8 cellular contexts compared by ENCODE assay signal in the genomic region with DNA sequence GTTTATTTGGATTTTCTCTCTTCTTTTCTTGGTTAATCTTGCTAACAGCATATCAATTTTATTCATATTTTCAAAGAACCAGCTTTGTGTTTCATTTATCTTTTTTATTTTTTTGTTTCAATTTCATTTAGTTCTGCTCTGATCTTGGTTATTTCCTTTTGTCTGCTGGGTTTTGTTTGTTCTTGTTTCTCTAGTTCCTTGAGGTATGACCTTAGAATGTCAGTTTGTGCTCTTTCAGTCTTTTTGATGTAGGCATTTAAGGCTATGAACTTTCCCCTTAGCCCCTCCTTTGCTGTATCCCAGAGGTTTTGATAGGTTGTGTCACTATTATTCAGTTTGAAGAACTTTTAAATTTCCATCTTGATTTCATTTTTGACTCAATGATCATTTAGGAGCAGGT. TPM values are rescaled to one million over a fixed set of nuclear protein-coding genes. Genes with fewer than 3 reads are reported as not detected.
A peak's percentile ranks its signal among the peaks of the same experiment; 100 is the strongest.
DNase-seq lines count a peak whose midpoint lies in the region; ATAC-seq lines count a peak whose summit lies in the region.
"Not testable (repeated sequence)": the region's sequence is repeated elsewhere in the genome, so short reads cannot be mapped to it uniquely, and the experiment has no call there.

No MANE protein-coding gene starts in this region.

- H3K27me3 Mint-ChIP-seq in CD8-positive, alpha-beta memory T cell; T-helper 1 cell treated with Interleukin-12 subunit alpha and Interleukin-12 subunit beta and Interleukin-4 antibody, amounts not matched to agents 30 μg/mL and 1 μg/mL, for 36 hours (ENCODE audit: low read depth); activated CD4-positive, alpha-beta memory T cell treated with anti-CD3 and anti-CD28 coated beads for 36 hours; activated T-helper 1 cell treated with anti-CD3 and anti-CD28 coated beads, Interleukin-12 subunit alpha, Interleukin-12 subunit beta, Interleukin-2, Interleukin-4 antibody, amounts not matched to agents 30 ng/mL and 10 ng/mL and 1 ng/mL, durations not matched to agents 14 hours and 24 hours and 36 hours (ENCODE audit: insufficient read depth); activated naive CD8-positive, alpha-beta T cell treated with anti-CD3 and anti-CD28 coated beads, Interleukin-2, amount 10 ng/mL, durations not matched to agents 7 days and 5 days; immature natural killer cell (ENCODE audit: low read depth in 3 of 3); natural killer cell treated with Interleukin-12 subunit alpha and Interleukin-12 subunit beta and Interleukin-15 and Interleukin-18, amount 100 ng/mL, for 72 hours; stimulated activated naive CD8-positive, alpha-beta T cell treated with anti-CD3 and anti-CD28 coated beads, Interleukin-15, Interleukin-2, amounts not matched to agents 100 ng/mL and 50 ng/mL, for 24 hours: not testable (repeated sequence)

- intact Hi-C loops in activated CD4-positive, alpha-beta memory T cell treated with anti-CD3 and anti-CD28 coated beads for 36 hours (cut with micrococcal nuclease): not testable (repeated sequence)
- intact Hi-C loops in activated T-helper 1 cell treated with anti-CD3 and anti-CD28 coated beads, Interleukin-12 subunit alpha, Interleukin-12 subunit beta, Interleukin-2, Interleukin-4 antibody, amounts not matched to agents 30 ng/mL and 10 ng/mL and 1 ng/mL, durations not matched to agents 14 hours and 24 hours and 36 hours (cut with micrococcal nuclease): loop anchor here (2.0 kb wide), 1 partner anchor 14 kb away; no protein-coding TSS in a partner anchor

- ATAC-seq in activated naive CD8-positive, alpha-beta T cell treated with anti-CD3 and anti-CD28 coated beads, Interleukin-2, amount 10 ng/mL, durations not matched to agents 7 days and 5 days (ENCODE audit: low read depth); natural killer cell treated with Interleukin-12 subunit alpha and Interleukin-12 subunit beta and Interleukin-15 and Interleukin-18, amount 100 ng/mL, for 72 hours: not testable (repeated sequence)

- POLR2A ChIA-PET in CD8-positive, alpha-beta memory T cell (lab: Charles Lee): interaction anchor here (1.9 kb wide), 1 partner anchor 124 kb away, joined by 12 read pairs; a partner anchor contains a TSS
- POLR2A ChIA-PET in activated CD4-positive, alpha-beta memory T cell treated with anti-CD3 and anti-CD28 coated beads for 36 hours (lab: Charles Lee): interaction anchor here (1.4 kb wide), 1 partner anchor 125 kb away, joined by 4 read pairs; no protein-coding TSS in a partner anchor
- POLR2A ChIA-PET in activated naive CD8-positive, alpha-beta T cell treated with anti-CD3 and anti-CD28 coated beads, Interleukin-2, amount 10 ng/mL, durations not matched to agents 7 days and 5 days (lab: Charles Lee): interaction anchor here (1.0 to 1.9 kb wide), 5 partner anchors 16 to 123 kb away, joined by 3 to 8 read pairs (median 3); a partner anchor contains a TSS

- H3K4me1 Mint-ChIP-seq in CD8-positive, alpha-beta memory T cell: peaks cover 21 to 27% (median 26%) of the 10 kb centered on the region in 3 donors
- H3K4me1 Mint-ChIP-seq in T-helper 1 cell treated with Interleukin-12 subunit alpha and Interleukin-12 subunit beta and Interleukin-4 antibody, amounts not matched to agents 30 μg/mL and 1 μg/mL, for 36 hours (ENCODE audit: low read depth): peaks cover 24% of the 10 kb centered on the region
- peaks cover 19% of the 10 kb centered on the region for H3K4me1 Mint-ChIP-seq in activated CD4-positive, alpha-beta memory T cell treated with anti-CD3 and anti-CD28 coated beads for 36 hours (ENCODE audit: low read depth)
- H3K4me1 Mint-ChIP-seq in activated T-helper 1 cell treated with anti-CD3 and anti-CD28 coated beads, Interleukin-12 subunit alpha, Interleukin-12 subunit beta, Interleukin-2, Interleukin-4 antibody, amounts not matched to agents 30 ng/mL and 10 ng/mL and 1 ng/mL, durations not matched to agents 14 hours and 24 hours and 36 hours (ENCODE audit: low read depth): peaks cover 26% of the 10 kb centered on the region
- peaks cover 22% of the 10 kb centered on the region for H3K4me1 Mint-ChIP-seq in activated naive CD8-positive, alpha-beta T cell treated with anti-CD3 and anti-CD28 coated beads, Interleukin-2, amount 10 ng/mL, durations not matched to agents 7 days and 5 days
- H3K4me1 Mint-ChIP-seq in immature natural killer cell: peaks cover 15 to 24% of the 10 kb centered on the region in 2 donors
- H3K4me1 Mint-ChIP-seq in natural killer cell treated with Interleukin-12 subunit alpha and Interleukin-12 subunit beta and Interleukin-15 and Interleukin-18, amount 100 ng/mL, for 72 hours (ENCODE audit: low read depth in 2 of 2): peaks cover 17 to 20% of the 10 kb centered on the region in 2 donors
- peaks cover 25% of the 10 kb centered on the region for H3K4me1 Mint-ChIP-seq in stimulated activated naive CD8-positive, alpha-beta T cell treated with anti-CD3 and anti-CD28 coated beads, Interleukin-15, Interleukin-2, amounts not matched to agents 100 ng/mL and 50 ng/mL, for 24 hours (ENCODE audit: low read depth)

- peak overlapping the region; percentile 54 for H3K4me3 ChIP-seq in CD8-positive, alpha-beta memory T cell (ENCODE audit: low read length)

- peak overlapping the region; percentile 1 to 98 (median 95) for H3K27ac Mint-ChIP-seq in CD8-positive, alpha-beta memory T cell
- H3K27ac Mint-ChIP-seq in T-helper 1 cell treated with Interleukin-12 subunit alpha and Interleukin-12 subunit beta and Interleukin-4 antibody, amounts not matched to agents 30 μg/mL and 1 μg/mL, for 36 hours: peak overlapping the region; percentile 82
- H3K27ac Mint-ChIP-seq in activated CD4-positive, alpha-beta memory T cell treated with anti-CD3 and anti-CD28 coated beads for 36 hours: peak overlapping the region; percentile 85
- peak overlapping the region; percentile 19 for H3K27ac Mint-ChIP-seq in activated T-helper 1 cell treated with anti-CD3 and anti-CD28 coated beads, Interleukin-12 subunit alpha, Interleukin-12 subunit beta, Interleukin-2, Interleukin-4 antibody, amounts not matched to agents 30 ng/mL and 10 ng/mL and 1 ng/mL, durations not matched to agents 14 hours and 24 hours and 36 hours
- peak overlapping the region; percentile 67 for H3K27ac Mint-ChIP-seq in activated naive CD8-positive, alpha-beta T cell treated with anti-CD3 and anti-CD28 coated beads, Interleukin-2, amount 10 ng/mL, durations not matched to agents 7 days and 5 days
- peak overlapping the region; percentile 79 to 96 (median 93) for H3K27ac Mint-ChIP-seq in immature natural killer cell
- peak overlapping the region; percentile 14 to 47 for H3K27ac Mint-ChIP-seq in natural killer cell treated with Interleukin-12 subunit alpha and Interleukin-12 subunit beta and Interleukin-15 and Interleukin-18, amount 100 ng/mL, for 72 hours
- H3K27ac Mint-ChIP-seq in stimulated activated naive CD8-positive, alpha-beta T cell treated with anti-CD3 and anti-CD28 coated beads, Interleukin-15, Interleukin-2, amounts not matched to agents 100 ng/mL and 50 ng/mL, for 24 hours: peak overlapping the region; percentile 86

- H3K9me3 ChIP-seq in CD8-positive, alpha-beta memory T cell (ENCODE audit: low read length): not testable (repeated sequence)

- not testable (repeated sequence) for H3K4me1 ChIP-seq in CD8-positive, alpha-beta memory T cell (ENCODE audit: insufficient read depth, low read length)

- not testable (repeated sequence) for H3K9me3 Mint-ChIP-seq in CD8-positive, alpha-beta memory T cell; natural killer cell treated with Interleukin-12 subunit alpha and Interleukin-12 subunit beta and Interleukin-15 and Interleukin-18, amount 100 ng/mL, for 72 hours; stimulated activated naive CD8-positive, alpha-beta T cell treated with anti-CD3 and anti-CD28 coated beads, Interleukin-15, Interleukin-2, amounts not matched to agents 100 ng/mL and 50 ng/mL, for 24 hours
- H3K9me3 Mint-ChIP-seq in T-helper 1 cell treated with Interleukin-12 subunit alpha and Interleukin-12 subunit beta and Interleukin-4 antibody, amounts not matched to agents 30 μg/mL and 1 μg/mL, for 36 hours: peaks cover 26% of the 10 kb centered on the region
- peaks cover 18% of the 10 kb centered on the region for H3K9me3 Mint-ChIP-seq in activated CD4-positive, alpha-beta memory T cell treated with anti-CD3 and anti-CD28 coated beads for 36 hours
- H3K9me3 Mint-ChIP-seq in activated T-helper 1 cell treated with anti-CD3 and anti-CD28 coated beads, Interleukin-12 subunit alpha, Interleukin-12 subunit beta, Interleukin-2, Interleukin-4 antibody, amounts not matched to agents 30 ng/mL and 10 ng/mL and 1 ng/mL, durations not matched to agents 14 hours and 24 hours and 36 hours: peaks cover 28% of the 10 kb centered on the region
- H3K9me3 Mint-ChIP-seq in activated naive CD8-positive, alpha-beta T cell treated with anti-CD3 and anti-CD28 coated beads, Interleukin-2, amount 10 ng/mL, durations not matched to agents 7 days and 5 days: peaks cover 13% of the 10 kb centered on the region
- peaks cover 0 to 11% (median 2%) of the 10 kb centered on the region in 6 donors for H3K9me3 Mint-ChIP-seq in immature natural killer cell

- H3K27me3 ChIP-seq in CD8-positive, alpha-beta memory T cell (ENCODE audit: insufficient read depth, low read length, poor library complexity, severe bottlenecking): not testable (repeated sequence)

- not testable (repeated sequence) for H3K36me3 ChIP-seq in CD8-positive, alpha-beta memory T cell (ENCODE audit: insufficient read depth, low read length)

- peak overlapping the region; percentile 86 to 98 (median 97) for H3K4me3 Mint-ChIP-seq in CD8-positive, alpha-beta memory T cell
- peak overlapping the region; percentile 93 for H3K4me3 Mint-ChIP-seq in T-helper 1 cell treated with Interleukin-12 subunit alpha and Interleukin-12 subunit beta and Interleukin-4 antibody, amounts not matched to agents 30 μg/mL and 1 μg/mL, for 36 hours
- peak overlapping the region; percentile 91 for H3K4me3 Mint-ChIP-seq in activated CD4-positive, alpha-beta memory T cell treated with anti-CD3 and anti-CD28 coated beads for 36 hours
- peak overlapping the region; percentile 93 for H3K4me3 Mint-ChIP-seq in activated T-helper 1 cell treated with anti-CD3 and anti-CD28 coated beads, Interleukin-12 subunit alpha, Interleukin-12 subunit beta, Interleukin-2, Interleukin-4 antibody, amounts not matched to agents 30 ng/mL and 10 ng/mL and 1 ng/mL, durations not matched to agents 14 hours and 24 hours and 36 hours
- peak overlapping the region; percentile 90 for H3K4me3 Mint-ChIP-seq in activated naive CD8-positive, alpha-beta T cell treated with anti-CD3 and anti-CD28 coated beads, Interleukin-2, amount 10 ng/mL, durations not matched to agents 7 days and 5 days
- H3K4me3 Mint-ChIP-seq in immature natural killer cell: peak overlapping the region; percentile 93 to 98 (median 96)
- H3K4me3 Mint-ChIP-seq in natural killer cell treated with Interleukin-12 subunit alpha and Interleukin-12 subunit beta and Interleukin-15 and Interleukin-18, amount 100 ng/mL, for 72 hours: peak overlapping the region; percentile 91
- peak overlapping the region; percentile 91 for H3K4me3 Mint-ChIP-seq in stimulated activated naive CD8-positive, alpha-beta T cell treated with anti-CD3 and anti-CD28 coated beads, Interleukin-15, Interleukin-2, amounts not matched to agents 100 ng/mL and 50 ng/mL, for 24 hours

- peaks cover 4 to 11% (median 8%) of the 10 kb centered on the region in 3 donors for H3K36me3 Mint-ChIP-seq in CD8-positive, alpha-beta memory T cell
- H3K36me3 Mint-ChIP-seq in T-helper 1 cell treated with Interleukin-12 subunit alpha and Interleukin-12 subunit beta and Interleukin-4 antibody, amounts not matched to agents 30 μg/mL and 1 μg/mL, for 36 hours (ENCODE audit: low read depth): peaks cover 38% of the 10 kb centered on the region
- not testable (repeated sequence) for H3K36me3 Mint-ChIP-seq in activated CD4-positive, alpha-beta memory T cell treated with anti-CD3 and anti-CD28 coated beads for 36 hours; stimulated activated naive CD8-positive, alpha-beta T cell treated with anti-CD3 and anti-CD28 coated beads, Interleukin-15, Interleukin-2, amounts not matched to agents 100 ng/mL and 50 ng/mL, for 24 hours (ENCODE audit: low read depth)
- peaks cover 27% of the 10 kb centered on the region for H3K36me3 Mint-ChIP-seq in activated T-helper 1 cell treated with anti-CD3 and anti-CD28 coated beads, Interleukin-12 subunit alpha, Interleukin-12 subunit beta, Interleukin-2, Interleukin-4 antibody, amounts not matched to agents 30 ng/mL and 10 ng/mL and 1 ng/mL, durations not matched to agents 14 hours and 24 hours and 36 hours (ENCODE audit: low read depth)
- H3K36me3 Mint-ChIP-seq in activated naive CD8-positive, alpha-beta T cell treated with anti-CD3 and anti-CD28 coated beads, Interleukin-2, amount 10 ng/mL, durations not matched to agents 7 days and 5 days: peaks cover 38% of the 10 kb centered on the region
- H3K36me3 Mint-ChIP-seq in immature natural killer cell: peaks cover 0 to 13% (median 7%) of the 10 kb centered on the region in 3 donors
- peaks cover 12% of the 10 kb centered on the region for H3K36me3 Mint-ChIP-seq in natural killer cell treated with Interleukin-12 subunit alpha and Interleukin-12 subunit beta and Interleukin-15 and Interleukin-18, amount 100 ng/mL, for 72 hours

- peak in 2 of 5 donors; percentile 14 to 68 for DNase-seq in CD8-positive, alpha-beta memory T cell
- not testable (repeated sequence) for DNase-seq in activated CD4-positive, alpha-beta memory T cell treated with anti-CD3 and anti-CD28 coated beads for 36 hours; activated T-helper 1 cell treated with anti-CD3 and anti-CD28 coated beads, Interleukin-12 subunit alpha, Interleukin-12 subunit beta, Interleukin-2, Interleukin-4 antibody, amounts not matched to agents 30 ng/mL and 10 ng/mL and 1 ng/mL, durations not matched to agents 14 hours and 24 hours and 36 hours (ENCODE audit: low spot score); activated naive CD8-positive, alpha-beta T cell treated with anti-CD3 and anti-CD28 coated beads, Interleukin-2, amount 10 ng/mL, durations not matched to agents 7 days and 5 days; immature natural killer cell; natural killer cell treated with Interleukin-12 subunit alpha and Interleukin-12 subunit beta and Interleukin-15 and Interleukin-18, amount 100 ng/mL, for 72 hours (ENCODE audit: low spot score)

- not testable (repeated sequence) for H3K27ac ChIP-seq in CD8-positive, alpha-beta memory T cell (ENCODE audit: low read depth, low read length)

- CTCF ChIA-PET in CD8-positive, alpha-beta memory T cell (lab: Charles Lee): interaction anchor here (1.1 kb wide), 1 partner anchor 135 kb away, joined by 3 read pairs; no protein-coding TSS in a partner anchor
- CTCF ChIA-PET in activated CD4-positive, alpha-beta memory T cell treated with anti-CD3 and anti-CD28 coated beads for 36 hours (lab: Charles Lee): interaction anchor here (1.0 to 1.5 kb wide), 4 partner anchors 16 to 87 kb away, joined by 3 to 4 read pairs (median 3); no protein-coding TSS in a partner anchor

RNA-seq across cellular contexts. Expression of a gene that starts 42.4 kb away (rescaled TPM):
- 10 to 100 TPM in 1 of 2 experiments, 1 to 10 TPM in 1; 9.8 to 10.3 TPM for total RNA-seq in CD8-positive, alpha-beta memory T cell
- 8.2 TPM for polyA plus RNA-seq in CD8-positive, alpha-beta memory T cell
- 10 to 100 TPM; 27.3 to 27.5 TPM for total RNA-seq in activated CD4-positive, alpha-beta memory T cell treated with anti-CD3 and anti-CD28 coated beads for 36 hours
- total RNA-seq in activated T-helper 1 cell treated with anti-CD3 and anti-CD28 coated beads, Interleukin-12 subunit alpha, Interleukin-12 subunit beta, Interleukin-2, Interleukin-4 antibody, amounts not matched to agents 30 ng/mL and 10 ng/mL and 1 ng/mL, durations not matched to agents 14 hours and 24 hours and 36 hours: 11.5 and 13.1 TPM in 2 replicates
- 10 to 100 TPM; 29.7 to 34.8 TPM for total RNA-seq in activated naive CD8-positive, alpha-beta T cell treated with anti-CD3 and anti-CD28 coated beads, Interleukin-2, amount 10 ng/mL, durations not matched to agents 7 days and 5 days
- 10 to 100 TPM; 21.1 to 43.4 (median 30.0) TPM for polyA plus RNA-seq in immature natural killer cell
- 10 to 100 TPM; 26.5 to 39.1 TPM for total RNA-seq in natural killer cell treated with Interleukin-12 subunit alpha and Interleukin-12 subunit beta and Interleukin-15 and Interleukin-18, amount 100 ng/mL, for 72 hours

Comparison
In these comparisons a context has a peak if more than half of its experiments do, and no peak if none do; other contexts are left out.
1. H3K27ac Mint-ChIP-seq: peak in every context shown above with its lines; median percentile 95 in CD8-positive, alpha-beta memory T cell; 93 in immature natural killer cell; 86 in stimulated activated naive CD8-positive, alpha-beta T cell treated with anti-CD3 and anti-CD28 coated beads, Interleukin-15, Interleukin-2, amounts not matched to agents 100 ng/mL and 50 ng/mL, for 24 hours; 85 in activated CD4-positive, alpha-beta memory T cell treated with anti-CD3 and anti-CD28 coated beads for 36 hours; 82 in T-helper 1 cell treated with Interleukin-12 subunit alpha and Interleukin-12 subunit beta and Interleukin-4 antibody, amounts not matched to agents 30 μg/mL and 1 μg/mL, for 36 hours; 67 in activated naive CD8-positive, alpha-beta T cell treated with anti-CD3 and anti-CD28 coated beads, Interleukin-2, amount 10 ng/mL, durations not matched to agents 7 days and 5 days; 30 in natural killer cell treated with Interleukin-12 subunit alpha and Interleukin-12 subunit beta and Interleukin-15 and Interleukin-18, amount 100 ng/mL, for 72 hours; 19 in activated T-helper 1 cell treated with anti-CD3 and anti-CD28 coated beads, Interleukin-12 subunit alpha, Interleukin-12 subunit beta, Interleukin-2, Interleukin-4 antibody, amounts not matched to agents 30 ng/mL and 10 ng/mL and 1 ng/mL, durations not matched to agents 14 hours and 24 hours and 36 hours.